8 cellular contexts compared by ENCODE assay signal in the genomic region with DNA sequence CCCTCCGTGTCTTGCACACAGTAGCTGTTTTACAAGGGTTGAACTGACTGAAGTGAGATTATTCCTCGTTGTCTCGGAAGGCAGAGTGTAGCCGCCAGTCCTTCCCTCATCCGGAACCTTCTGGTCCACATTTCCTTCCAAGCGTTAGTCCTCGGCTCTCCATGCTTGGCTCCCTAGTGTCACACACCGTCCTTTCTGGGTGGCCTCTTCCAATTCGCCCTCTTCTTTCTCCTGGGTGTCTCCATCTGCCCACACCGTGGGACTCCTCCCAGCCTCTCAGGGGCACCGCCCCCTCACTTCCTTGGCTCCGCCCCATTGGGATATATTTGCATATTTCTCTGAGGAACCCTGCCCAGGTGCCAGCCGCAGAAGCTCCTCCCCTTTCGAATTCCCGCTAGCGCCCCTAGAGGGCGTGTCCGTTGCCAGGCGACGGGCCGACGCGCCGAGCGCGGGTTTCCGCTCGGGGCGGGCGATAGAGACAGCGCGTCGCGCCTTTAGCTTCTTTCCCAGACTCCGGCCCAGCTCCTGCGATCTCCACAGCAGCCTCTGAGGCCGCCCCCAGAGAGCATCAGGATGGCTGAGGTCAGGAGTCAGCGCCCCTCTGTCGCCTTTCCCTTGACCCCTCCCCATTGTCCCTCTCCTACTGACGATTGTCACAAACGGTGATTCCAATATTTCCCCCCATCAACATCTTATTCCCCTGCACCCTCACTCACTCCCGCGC. TPM values are rescaled to one million over a fixed set of nuclear protein-coding genes. Genes with fewer than 3 reads are reported as not detected.
DNase-seq lines count a peak whose midpoint lies in the region; TF ChIP-seq lines count a peak whose summit lies in the region.

A gene with protein sequence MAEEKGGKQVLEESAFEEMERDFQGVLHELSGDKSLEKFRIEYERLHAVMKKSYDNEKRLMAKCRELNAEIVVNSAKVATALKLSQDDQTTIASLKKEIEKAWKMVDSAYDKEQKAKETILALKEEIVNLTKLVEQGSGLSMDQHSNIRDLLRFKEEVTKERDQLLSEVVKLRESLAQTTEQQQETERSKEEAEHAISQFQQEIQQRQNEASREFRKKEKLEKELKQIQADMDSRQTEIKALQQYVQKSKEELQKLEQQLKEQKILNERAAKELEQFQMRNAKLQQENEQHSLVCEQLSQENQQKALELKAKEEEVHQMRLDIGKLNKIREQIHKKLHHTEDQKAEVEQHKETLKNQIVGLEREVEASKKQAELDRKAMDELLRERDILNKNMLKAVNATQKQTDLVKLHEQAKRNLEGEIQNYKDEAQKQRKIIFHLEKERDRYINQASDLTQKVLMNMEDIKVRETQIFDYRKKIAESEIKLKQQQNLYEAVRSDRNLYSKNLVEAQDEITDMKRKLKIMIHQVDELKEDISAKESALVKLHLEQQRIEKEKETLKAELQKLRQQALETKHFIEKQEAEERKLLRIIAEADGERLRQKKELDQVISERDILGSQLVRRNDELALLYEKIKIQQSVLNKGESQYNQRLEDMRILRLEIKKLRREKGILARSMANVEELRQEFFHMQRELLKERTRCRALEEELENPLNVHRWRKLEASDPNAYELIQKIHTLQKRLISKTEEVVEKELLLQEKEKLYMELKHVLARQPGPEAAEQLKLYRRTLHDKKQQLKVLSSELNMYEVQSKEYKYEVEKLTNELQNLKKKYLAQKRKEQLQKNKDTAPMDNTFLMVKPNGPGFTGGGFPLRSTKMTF (plus strand): TSS at position 509 of the 724 bp plus-strand sequence. CDS start 65 bp downstream, at position 574.

- H3K9me3 Mint-ChIP-seq in HFFc6 (no peaks in the 10 kb centered on the region), type B pancreatic cell (peaks cover 5% of the 10 kb centered on the region)

- H3K9me3 ChIP-seq in SK-N-MC (ENCODE audit: low read depth, low read length) = no peaks in the 10 kb centered on the region

- peak within 1 kb of the TSS; percentile 38; the same call in 1 of the 2 replicates for H3K27ac Mint-ChIP-seq in HFFc6
- no peak within 1 kb of the TSS for H3K27ac Mint-ChIP-seq in type B pancreatic cell

- peak; percentile 81 for DNase-seq in GM10248 (ENCODE audit: extremely low spot score)
- DNase-seq in HFFc6 = peak; percentile 74
- DNase-seq in MV-4-11 (lab: John Stamatoyannopoulos, UW) = peak; percentile 78
- peak; percentile 47 for DNase-seq in SK-N-MC (ENCODE audit: low read depth, low spot score)
- peak; percentile 86 for DNase-seq in activated naive CD4-positive, alpha-beta T cell treated with anti-CD3 and anti-CD28 coated beads, Interleukin-2, amount 50 U/mL, for 16 hours
- DNase-seq in cardiac septum (ENCODE audit: low spot score) = peak; percentile 98
- peak; percentile 72 to 98 (median 87) for DNase-seq in posterior cingulate gyrus
- peak; percentile 88 for DNase-seq in type B pancreatic cell (ENCODE audit: extremely low spot score, unreplicated experiment)

- peak; percentile 73 for TF ChIP-seq CTCF in GM10248 (IDR thresholded peaks at IDR 0.05; ENCODE audit: control extremely low read depth, extremely low read depth, low read depth, missing control alignments)
- TF ChIP-seq CTCF in HFFc6 (IDR thresholded peaks at IDR 0.05) = peak; percentile 76
- TF ChIP-seq CTCF in type B pancreatic cell (conservative IDR thresholded peaks at IDR 0.05) = peak; percentile 79

- peak within 1 kb of the TSS; percentile 78 for H3K4me3 ChIP-seq in SK-N-MC

- H3K27me3 Mint-ChIP-seq in HFFc6 (ENCODE audit: insufficient read depth) (no peaks in the 10 kb centered on the region), type B pancreatic cell (peaks cover 17% of the 10 kb centered on the region)

- H3K4me3 Mint-ChIP-seq in HFFc6 = no peak within 1 kb of the TSS
- H3K4me3 Mint-ChIP-seq in type B pancreatic cell = no peak within 1 kb of the TSS

- POLR2A ChIA-PET in GM10248 (lab: Yijun Ruan, JAX) = no interaction called here

- H3K27ac ChIP-seq in SK-N-MC = no peak within 1 kb of the TSS

- H3K36me3 ChIP-seq in SK-N-MC (ENCODE audit: insufficient read depth, low read length) = no peaks in the 10 kb centered on the region

- H3K4me1 Mint-ChIP-seq in HFFc6 (ENCODE audit: low read depth) (peaks cover 4% of the 10 kb centered on the region; the same call in 1 of the 2 replicates), type B pancreatic cell (ENCODE audit: unreplicated experiment) (peaks cover 3% of the 10 kb centered on the region)

- no peak within 1 kb of the TSS for H3K9ac ChIP-seq in SK-N-MC (ENCODE audit: insufficient read length)

- no peaks in the 10 kb centered on the region for H3K36me3 Mint-ChIP-seq in HFFc6 (ENCODE audit: low read depth)
- no peaks in the 10 kb centered on the region for H3K36me3 Mint-ChIP-seq in type B pancreatic cell

- intact Hi-C loops in cardiac septum (cut with DNase I) = loop anchor here (10.0 kb wide), 1 partner anchor 229 kb away; a partner anchor contains a TSS
- intact Hi-C loops in posterior cingulate gyrus (cut with DNase I) = no loop called here

- CTCF ChIA-PET in GM10248 (lab: Yijun Ruan, JAX) = interaction anchor here (0.8 to 10.4 kb wide), 21 partner anchors 8 to 667 kb away, joined by 3 to 240 read pairs (median 5); a partner anchor contains a TSS

RNA-seq across cellular contexts. Expression of the gene that starts here (rescaled TPM):
- total RNA-seq in HFFc6 (2021; fragmentation: NEBNext Ultra II Directional; extraction: Animal tissue kit (Norgen Biotek cat#: 25700)) = 1 to 10 TPM in 1 of 6 experiments, under 1 TPM in 5; 0.35 to 1.1 (median 0.41) TPM
- total RNA-seq in cardiac septum (2.7 TPM), type B pancreatic cell (ENCODE audit: low replicate concordance) (0.24 and 0.34 TPM in 2 replicates)

Comparison
In these comparisons a context has a peak if more than half of its experiments do, and no peak if none do; other contexts are left out.
1. Peak in DNase-seq in type B pancreatic cell; RNA of the gene not detected or under 1 TPM.
2. DNase-seq: peak in every context shown above with its lines; median percentile 98 in cardiac septum; 88 in type B pancreatic cell; 87 in posterior cingulate gyrus; 86 in activated naive CD4-positive, alpha-beta T cell treated with anti-CD3 and anti-CD28 coated beads, Interleukin-2, amount 50 U/mL, for 16 hours; 81 in GM10248; 78 in MV-4-11; 74 in HFFc6; 47 in SK-N-MC.